ENCODE assay signal across 30 cellular contexts in the genomic region with DNA sequence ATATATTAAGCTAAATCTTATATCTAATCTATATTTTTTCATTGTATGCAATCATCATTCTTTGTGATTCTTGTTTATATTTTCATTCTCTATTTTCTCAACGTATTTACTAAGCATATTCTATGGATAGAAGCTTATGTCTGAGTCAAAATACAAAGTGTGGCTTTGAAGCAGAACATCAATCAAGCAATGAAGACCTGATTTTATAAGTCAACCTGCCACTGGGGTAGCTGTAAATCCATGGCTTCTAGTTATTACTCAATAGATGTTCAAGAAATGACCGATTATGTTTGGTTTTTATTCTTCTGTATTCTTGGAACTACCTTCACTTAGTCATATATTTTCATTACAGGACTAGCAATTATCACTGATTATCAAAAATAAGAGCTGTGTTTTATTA. TPM values are rescaled to one million over a fixed set of nuclear protein-coding genes. Genes with fewer than 3 reads are reported as not detected.
"Had no signal": no experiment of that assay in that cellular context is flagged by ENCODE, and none has a peak within 500 bp of the region (broad histone marks: within the 10 kb centered on the region; RNA-seq: fewer than 3 reads in every experiment).

No MANE protein-coding gene starts in this region.

- H3K27ac ChIP-seq: left lung, neural progenitor cell, neutrophil, right atrium auricular region, right lobe of liver, stomach, testis, thyroid gland, transverse colon, upper lobe of left lung, vagina had no signal

- H3K36me3 ChIP-seq: left lung, neural progenitor cell, neutrophil, right atrium auricular region, right lobe of liver, stomach, thyroid gland, transverse colon, upper lobe of left lung, vagina had no signal

- H3K27me3 ChIP-seq: left lung, neural progenitor cell, neutrophil, right atrium auricular region, right lobe of liver, stomach, testis, thyroid gland, transverse colon, upper lobe of left lung, vagina had no signal

- DNase-seq: hypothalamus; immature natural killer cell; kidney; left colon; left lung; mesendoderm; naive B cell; natural killer cell; nephron progenitor cell; occipital lobe; right lobe of liver; stimulated activated CD4-positive, alpha-beta T cell treated with anti-CD3 and anti-CD28 coated beads, Interleukin-1b, Interleukin-23, amount 100 ng/mL, for 48 hours; stimulated activated CD4-positive, alpha-beta T cell treated with anti-CD3 and anti-CD28 coated beads, Interleukin-2, amount 100 ng/mL, for 48 hours; stimulated activated CD4-positive, alpha-beta T cell treated with anti-CD3 and anti-CD28 coated beads, Interleukin-4, amount 100 ng/mL, for 4 hours; stimulated activated CD8-positive, alpha-beta memory T cell treated with anti-CD3 and anti-CD28 coated beads, Interleukin-4, amount 100 ng/mL, for 48 hours; stimulated activated naive B cell treated with anti-CD40 and anti-IgM and Interleukin-4, amounts not matched to agents 10 μg/mL and 1 μg/mL and 100 μg/mL, for 72 hours; stimulated activated naive CD8-positive, alpha-beta T cell treated with anti-CD3 and anti-CD28 coated beads, Interleukin-15, Interleukin-2, amounts not matched to agents 100 U/mL and 50 U/mL, for 24 hours; stomach; testis; thyroid gland; transverse colon; upper lobe of left lung had no signal

- H3K9me3 ChIP-seq: left lung, neutrophil, right atrium auricular region, right lobe of liver, stomach, testis, thyroid gland, transverse colon, upper lobe of left lung, vagina had no signal

- ATAC-seq: left colon; left lung; natural killer cell; right lobe of liver; stimulated activated naive B cell treated with anti-CD40 and anti-IgM and Interleukin-4, amounts not matched to agents 10 μg/mL and 1 μg/mL and 100 μg/mL, for 72 hours; stimulated activated naive CD8-positive, alpha-beta T cell treated with anti-CD3 and anti-CD28 coated beads, Interleukin-15, Interleukin-2, amounts not matched to agents 100 U/mL and 50 U/mL, for 24 hours had no signal

- H3K9ac ChIP-seq: neural progenitor cell had no signal

- H2AFZ ChIP-seq: neural progenitor cell had no signal

- H3K4me1 ChIP-seq: left lung, neural progenitor cell, right atrium auricular region, right lobe of liver, stomach, testis, thyroid gland, transverse colon, upper lobe of left lung, vagina had no signal

- H3K4me3 ChIP-seq: left lung, lung, neural progenitor cell, right atrium auricular region, right lobe of liver, smooth muscle cell, stomach, testis, thyroid gland, transverse colon, upper lobe of left lung, vagina had no signal

- FAIRE-seq: islet of Langerhans had no signal

- H3K4me2 ChIP-seq: neural progenitor cell, smooth muscle cell had no signal

RNA-seq across cellular contexts. Expression of a gene that starts 20.5 kb away (rescaled TPM):
- total RNA-seq: progenitor cell of endocrine pancreas had no signal
